ENCODE assay signal across 13 cellular contexts in the genomic region with DNA sequence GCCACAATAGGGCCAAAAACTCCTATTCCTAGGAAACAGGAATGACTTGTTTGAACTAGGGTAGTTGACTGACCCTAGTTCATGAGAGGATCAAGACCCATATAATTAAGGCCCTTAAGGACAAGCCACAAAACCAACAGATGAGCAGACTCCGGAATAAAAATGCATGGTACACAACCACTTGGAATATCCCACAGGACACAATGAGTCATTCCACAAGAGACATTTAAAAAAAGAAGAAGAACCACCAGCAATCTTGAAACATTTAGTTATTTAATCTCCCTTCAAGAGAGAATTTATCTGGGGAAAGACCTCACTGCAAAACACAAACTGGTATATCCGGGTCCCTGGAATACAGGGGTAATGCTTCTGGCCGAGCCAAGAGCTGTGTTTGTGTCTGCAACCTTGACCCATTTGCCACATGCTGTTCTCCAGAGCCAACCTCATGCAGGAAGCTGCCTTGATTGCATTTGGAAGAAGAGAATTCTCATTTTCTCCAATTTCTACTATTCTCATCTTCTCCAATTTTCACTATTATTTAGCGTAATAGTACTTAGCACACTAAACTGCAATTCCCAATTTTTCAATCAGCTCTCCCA.
DNase-seq lines count a peak whose midpoint lies in the region; ATAC-seq and TF ChIP-seq lines count a peak whose summit lies in the region.
"Had no signal": no experiment of that assay in that cellular context is flagged by ENCODE, and none has a peak within 500 bp of the region (broad histone marks: within the 10 kb centered on the region; RNA-seq: fewer than 3 reads in every experiment).

No MANE protein-coding gene starts in this region.

- peaks cover 0 to 4% of the 10 kb centered on the region in 2 donors for H3K36me3 ChIP-seq in esophagus (ENCODE audit: control insufficient read depth in 2 of 2, insufficient read depth in 2 of 2, low read length in 1 of 2)
- peaks cover 0 to 14% (median 0%) of the 10 kb centered on the region in 4 donors for H3K36me3 ChIP-seq in upper lobe of left lung
- H3K36me3 ChIP-seq: cardiac muscle cell, SJSA1 had no signal

- TF ChIP-seq CTCF in natural killer cell (IDR thresholded peaks at IDR 0.05) (no peak), upper lobe of left lung (IDR thresholded peaks at IDR 0.05) (no peak)

- no peak for TF ChIP-seq POLR2A in upper lobe of left lung (IDR thresholded peaks at IDR 0.05)

- no peak overlapping the region for H3K4me3 Mint-ChIP-seq in activated T-cell treated with anti-CD3 and anti-CD28 coated beads, Interleukin-2, amount 50 U/mL, for 72 hours
- no peak overlapping the region for H3K4me3 Mint-ChIP-seq in activated T-cell treated with anti-CD3 and anti-CD28 coated beads, Interleukin-2, amount 50 U/mL, for 24 hours
- no peak overlapping the region for H3K4me3 Mint-ChIP-seq in natural killer cell
- H3K4me3 Mint-ChIP-seq: activated T-helper 1 cell treated with anti-CD3 and anti-CD28 coated beads, Interleukin-12 subunit alpha, Interleukin-12 subunit beta, Interleukin-2, Interleukin-4 antibody, amounts not matched to agents 30 ng/mL and 10 ng/mL and 1 ng/mL, durations not matched to agents 14 hours and 24 hours and 36 hours had no signal

- peaks cover 8 to 23% of the 10 kb centered on the region in 2 donors for H3K36me3 Mint-ChIP-seq in activated T-cell treated with anti-CD3 and anti-CD28 coated beads, Interleukin-2, amount 50 U/mL, for 72 hours (ENCODE audit: insufficient read depth in 2 of 2)
- peaks cover 45% of the 10 kb centered on the region for H3K36me3 Mint-ChIP-seq in activated T-cell treated with anti-CD3 and anti-CD28 coated beads, Interleukin-2, amount 50 U/mL, for 24 hours (ENCODE audit: low read depth)
- no peaks in the 10 kb centered on the region for H3K36me3 Mint-ChIP-seq in natural killer cell

- H3K27me3 ChIP-seq in esophagus (ENCODE audit: control insufficient read depth in 1 of 2, insufficient read depth in 2 of 2, low read length in 2 of 2): no peaks in the 10 kb centered on the region
- no peaks in the 10 kb centered on the region for H3K27me3 ChIP-seq in upper lobe of left lung
- H3K27me3 ChIP-seq: cardiac muscle cell, SJSA1 had no signal

- H3K9me3 Mint-ChIP-seq in activated T-cell treated with anti-CD3 and anti-CD28 coated beads, Interleukin-2, amount 50 U/mL, for 72 hours: peaks cover 0 to 9% of the 10 kb centered on the region in 2 donors
- H3K9me3 Mint-ChIP-seq in activated T-cell treated with anti-CD3 and anti-CD28 coated beads, Interleukin-2, amount 50 U/mL, for 24 hours: peaks cover 13% of the 10 kb centered on the region
- H3K9me3 Mint-ChIP-seq in natural killer cell: no peaks in the 10 kb centered on the region

- H3K4me1 ChIP-seq in esophagus (ENCODE audit: control insufficient read depth in 2 of 2, insufficient read depth in 2 of 2, low read length in 1 of 2) (peaks cover 0 to 8% of the 10 kb centered on the region in 2 donors), upper lobe of left lung (peaks cover 22 to 54% (median 25%) of the 10 kb centered on the region in 4 donors)

- 65 to 70% methylated on average over 4 of the region's 4 CpGs for WGBS in esophagus, 2 donors
- 81 to 83% methylated on average over 4 of the region's 4 CpGs for WGBS in upper lobe of left lung, 2 donors

- H3K27ac ChIP-seq in esophagus (ENCODE audit: low read depth in 2 of 2, low read length in 1 of 2) (peak overlapping the region; percentile 55 to 56), upper lobe of left lung (peak overlapping the region in 3 of 4 donors; percentile 24 to 69 (median 27)), substantia nigra (ENCODE audit: low read depth, low read length, poor library complexity, severe bottlenecking) (no peak overlapping the region)
- H3K27ac ChIP-seq: cardiac muscle cell, SJSA1 had no signal

- intact Hi-C loops in natural killer cell (cut with micrococcal nuclease): loop anchor here (5.0 kb wide), 1 partner anchor 38 kb away; no protein-coding TSS in a partner anchor

- no peak for TF ChIP-seq EP300 in upper lobe of left lung (IDR thresholded peaks at IDR 0.05)

- no peak for DNase-seq in activated T-cell treated with anti-CD3 and anti-CD28 coated beads, Interleukin-2, amount 50 U/mL, for 72 hours
- no peak for DNase-seq in activated T-cell treated with anti-CD3 and anti-CD28 coated beads, Interleukin-2, amount 50 U/mL, for 24 hours
- DNase-seq in natural killer cell (no peak), upper lobe of left lung (no peak), substantia nigra (lab: John Stamatoyannopoulos, UW) (no peak), germinal center (ENCODE audit: low spot score) (no peak)
- DNase-seq: NCI-H524; stimulated activated CD4-positive, alpha-beta T cell treated with anti-CD3 and anti-CD28 coated beads, Interleukin-4, amount 100 ng/mL, for 1 hour had no signal

- H3K27me3 Mint-ChIP-seq in activated T-cell treated with anti-CD3 and anti-CD28 coated beads, Interleukin-2, amount 50 U/mL, for 72 hours (ENCODE audit: low read depth): no peaks in the 10 kb centered on the region
- H3K27me3 Mint-ChIP-seq in activated T-cell treated with anti-CD3 and anti-CD28 coated beads, Interleukin-2, amount 50 U/mL, for 24 hours: no peaks in the 10 kb centered on the region
- no peaks in the 10 kb centered on the region for H3K27me3 Mint-ChIP-seq in natural killer cell (ENCODE audit: low read depth in 2 of 2)

- H3K27ac Mint-ChIP-seq in activated T-cell treated with anti-CD3 and anti-CD28 coated beads, Interleukin-2, amount 50 U/mL, for 72 hours: peak overlapping the region; percentile 39
- no peak overlapping the region for H3K27ac Mint-ChIP-seq in activated T-cell treated with anti-CD3 and anti-CD28 coated beads, Interleukin-2, amount 50 U/mL, for 24 hours
- H3K27ac Mint-ChIP-seq in natural killer cell: peak overlapping the region; percentile 86 to 87
- H3K27ac Mint-ChIP-seq: activated T-helper 1 cell treated with anti-CD3 and anti-CD28 coated beads, Interleukin-12 subunit alpha, Interleukin-12 subunit beta, Interleukin-2, Interleukin-4 antibody, amounts not matched to agents 30 ng/mL and 10 ng/mL and 1 ng/mL, durations not matched to agents 14 hours and 24 hours and 36 hours had no signal

- ATAC-seq in activated T-cell treated with anti-CD3 and anti-CD28 coated beads, Interleukin-2, amount 50 U/mL, for 72 hours (replicated peaks in 1 of 2): no peak
- no peak for ATAC-seq in natural killer cell
- ATAC-seq in upper lobe of left lung (ENCODE audit: low FRiP score in 2 of 2): peak in 1 of 2 donors; percentile 2
- no peak for ATAC-seq in HG02840 (IDR thresholded peaks at IDR 0.05; ENCODE audit: low FRiP score, unreplicated experiment)

- peaks cover 72% of the 10 kb centered on the region for H3K4me1 Mint-ChIP-seq in activated T-cell treated with anti-CD3 and anti-CD28 coated beads, Interleukin-2, amount 50 U/mL, for 72 hours (ENCODE audit: low read depth)
- peaks cover 78% of the 10 kb centered on the region for H3K4me1 Mint-ChIP-seq in activated T-cell treated with anti-CD3 and anti-CD28 coated beads, Interleukin-2, amount 50 U/mL, for 24 hours (ENCODE audit: low read depth)
- H3K4me1 Mint-ChIP-seq in natural killer cell: peaks cover 82 to 89% of the 10 kb centered on the region in 2 donors

- H3K4me3 ChIP-seq in esophagus (ENCODE audit: low read depth in 1 of 2, low read length in 2 of 2): no peak overlapping the region
- H3K4me3 ChIP-seq in upper lobe of left lung: no peak overlapping the region
- H3K4me3 ChIP-seq: cardiac muscle cell, SJSA1 had no signal

- H3K9me3 ChIP-seq in esophagus (ENCODE audit: control insufficient read depth in 2 of 2, insufficient read depth in 1 of 2, low read depth in 1 of 2, low read length in 1 of 2) (no peaks in the 10 kb centered on the region), upper lobe of left lung (no peaks in the 10 kb centered on the region)
